Comparison of ENCODE assay signal across 1 cellular context in the genomic region with DNA sequence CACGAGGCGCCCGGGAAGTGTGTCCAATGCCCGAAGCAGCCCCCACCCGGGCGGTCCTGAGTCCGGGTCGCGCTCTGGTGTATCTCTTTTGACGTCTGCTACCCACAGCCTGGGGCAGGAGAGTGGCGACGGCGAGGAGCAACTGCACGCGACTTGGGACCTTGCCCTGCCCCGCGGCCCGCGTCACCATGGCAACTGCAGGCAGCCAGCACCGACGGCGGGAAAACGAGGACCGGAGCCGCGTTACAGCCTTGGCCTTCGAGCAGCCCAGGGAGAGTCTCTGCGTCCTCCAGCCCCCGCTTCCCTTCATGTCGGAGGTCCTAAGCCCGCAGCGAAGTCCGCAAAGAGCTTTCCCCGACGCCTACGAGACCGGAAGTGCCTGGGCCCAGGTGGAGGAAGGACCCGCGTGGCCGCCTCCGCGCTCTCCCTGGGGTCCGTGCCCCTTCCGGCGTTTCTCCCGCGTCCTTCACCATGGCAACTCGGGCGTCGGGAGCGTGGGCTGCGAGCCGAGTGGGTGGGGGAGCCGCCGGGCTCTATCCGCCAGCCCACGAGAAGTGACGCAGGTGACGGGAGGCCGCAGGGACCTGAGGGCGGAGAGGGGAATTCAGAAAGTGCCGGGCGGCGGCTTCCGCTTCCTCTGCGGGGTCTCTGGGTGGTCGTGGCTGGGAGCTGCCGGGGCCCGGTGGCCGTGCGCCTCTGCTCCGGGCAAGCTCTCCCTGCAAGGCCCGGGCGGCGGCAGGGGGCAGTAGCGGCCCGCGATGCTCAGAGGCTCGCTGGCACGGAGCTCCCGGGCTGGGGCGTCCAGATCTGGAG.
TF ChIP-seq lines count a peak whose summit lies in the region.

No MANE protein-coding gene starts in this region.

TF ChIP-seq in HepG2, 621 proteins besides CTCF, POLR2A, EP300 and RAD21 (continued from another document and continues in another):
- TF ChIP-seq ZNF281 (CRISPR knock-in tag; IDR thresholded peaks at IDR 0.05; ENCODE audit: borderline replicate concordance) (no peak), CBX2 (IDR thresholded peaks at IDR 0.05; ENCODE audit: low read depth, low read length) (no peak), CBX2 (CRISPR knock-in tag; IDR thresholded peaks at IDR 0.05; ENCODE audit: low read depth) (peak; percentile 87; the same call in 1 of the 2 replicates), ZNF331 (CRISPR knock-in tag; IDR thresholded peaks at IDR 0.05) (0 out of 2 replicates have a peak, but pooled peaks have one; percentile 58), HMG20B (CRISPR knock-in tag; conservative IDR thresholded peaks at IDR 0.05) (no peak), SALL2 (CRISPR knock-in tag; IDR thresholded peaks at IDR 0.05) (peak; percentile 18; the same call in 1 of the 2 replicates), ZSCAN5A (CRISPR knock-in tag; IDR thresholded peaks at IDR 0.05; ENCODE audit: borderline replicate concordance) (no peak), TBX3 (IDR thresholded peaks at IDR 0.05; ENCODE audit: borderline replicate concordance) (no peak), FOXP4 (CRISPR knock-in tag; IDR thresholded peaks at IDR 0.05) (no peak), BRF2 (CRISPR knock-in tag; IDR thresholded peaks at IDR 0.05) (no peak), MXD3 (CRISPR knock-in tag; IDR thresholded peaks at IDR 0.05) (no peak), ZNF878 (CRISPR knock-in tag; IDR thresholded peaks at IDR 0.05) (no peak), ETV5 (CRISPR knock-in tag; IDR thresholded peaks at IDR 0.05; ENCODE audit: borderline replicate concordance) (peak; percentile 30; the same call in 1 of the 2 replicates), HES4 (CRISPR knock-in tag; IDR thresholded peaks at IDR 0.05; ENCODE audit: borderline replicate concordance) (peak; percentile 20), PCBP2 (optimal IDR thresholded peaks at IDR 0.05; ENCODE audit: low read depth, low read length, poor library complexity, severe bottlenecking) (no peak), ELF4 (CRISPR knock-in tag; IDR thresholded peaks at IDR 0.05; ENCODE audit: borderline replicate concordance) (no peak), EZH2 (conservative IDR thresholded peaks at IDR 0.05; ENCODE audit: low read depth, low read length) (peak; percentile 82; the same call in 1 of the 2 replicates), ZNF614 (CRISPR knock-in tag; IDR thresholded peaks at IDR 0.05; ENCODE audit: borderline replicate concordance) (no peak), HNRNPK (IDR thresholded peaks at IDR 0.05; ENCODE audit: low read depth, low read length, poor library complexity, severe bottlenecking) (no peak), ZNF879 (CRISPR knock-in tag; IDR thresholded peaks at IDR 0.05) (no peak), ZSCAN25 (CRISPR knock-in tag; IDR thresholded peaks at IDR 0.05) (no peak), ZSCAN9 (CRISPR knock-in tag; IDR thresholded peaks at IDR 0.05; ENCODE audit: borderline replicate concordance) (no peak), HOXD1 (CRISPR knock-in tag; IDR thresholded peaks at IDR 0.05) (peak; percentile 45; the same call in 1 of the 2 replicates), ZNF367 (CRISPR knock-in tag; IDR thresholded peaks at IDR 0.05; ENCODE audit: borderline replicate concordance) (no peak), ZFP1 (CRISPR knock-in tag; IDR thresholded peaks at IDR 0.05) (no peak), SAFB2 (CRISPR knock-in tag; IDR thresholded peaks at IDR 0.05; ENCODE audit: borderline replicate concordance, low read depth) (0 out of 2 replicates have a peak, but pooled peaks have one; percentile 32), ZIK1 (CRISPR knock-in tag; IDR thresholded peaks at IDR 0.05; ENCODE audit: borderline replicate concordance, low read depth) (peak; percentile 41), ZNF333 (CRISPR knock-in tag; IDR thresholded peaks at IDR 0.05; ENCODE audit: borderline replicate concordance) (no peak), SMAD3 (CRISPR knock-in tag; IDR thresholded peaks at IDR 0.05) (no peak), ZNF841 (CRISPR knock-in tag; IDR thresholded peaks at IDR 0.05; ENCODE audit: borderline replicate concordance) (no peak), PHF5A (CRISPR knock-in tag; IDR thresholded peaks at IDR 0.05; ENCODE audit: low read depth, unreplicated experiment) (no peak), ZFP36 (IDR thresholded peaks at IDR 0.05; ENCODE audit: borderline replicate concordance, low read depth, low read length, partially characterized antibody) (no peak), GATAD1 (CRISPR knock-in tag; IDR thresholded peaks at IDR 0.05) (no peak), ZNF850 (CRISPR knock-in tag; conservative IDR thresholded peaks at IDR 0.05) (no peak), CHD4 (IDR thresholded peaks at IDR 0.05; ENCODE audit: borderline replicate concordance, low read length) (no peak), ZNF7 (CRISPR knock-in tag; IDR thresholded peaks at IDR 0.05) (no peak; the same call in 1 of the 2 replicates), POGZ (CRISPR knock-in tag; IDR thresholded peaks at IDR 0.05) (peak; percentile 53; the same call in 1 of the 2 replicates), SALL1 (CRISPR knock-in tag; IDR thresholded peaks at IDR 0.05) (peak; percentile 65), RBM22 (optimal IDR thresholded peaks at IDR 0.05; ENCODE audit: low read length) (no peak), ZNF549 (CRISPR knock-in tag; IDR thresholded peaks at IDR 0.05) (no peak), HNRNPH1 (optimal IDR thresholded peaks at IDR 0.05; ENCODE audit: low read depth, low read length) (no peak), TEAD3 (CRISPR knock-in tag; optimal IDR thresholded peaks at IDR 0.05; ENCODE audit: borderline replicate concordance) (peak; percentile 8), SP2 (CRISPR knock-in tag; IDR thresholded peaks at IDR 0.05) (peak; percentile 63), SP1 (IDR thresholded peaks at IDR 0.05) (no peak), SP1 (CRISPR knock-in tag; IDR thresholded peaks at IDR 0.05) (0 out of 2 replicates have a peak, but pooled peaks have one; percentile 9), ZNF605 (CRISPR knock-in tag; IDR thresholded peaks at IDR 0.05) (no peak), ZBTB37 (CRISPR knock-in tag; IDR thresholded peaks at IDR 0.05) (no peak), ATF3 (CRISPR knock-in tag; IDR thresholded peaks at IDR 0.05) (0 out of 2 replicates have a peak, but pooled peaks have one; percentile 26)
- TF ChIP-seq, protein P1, sequence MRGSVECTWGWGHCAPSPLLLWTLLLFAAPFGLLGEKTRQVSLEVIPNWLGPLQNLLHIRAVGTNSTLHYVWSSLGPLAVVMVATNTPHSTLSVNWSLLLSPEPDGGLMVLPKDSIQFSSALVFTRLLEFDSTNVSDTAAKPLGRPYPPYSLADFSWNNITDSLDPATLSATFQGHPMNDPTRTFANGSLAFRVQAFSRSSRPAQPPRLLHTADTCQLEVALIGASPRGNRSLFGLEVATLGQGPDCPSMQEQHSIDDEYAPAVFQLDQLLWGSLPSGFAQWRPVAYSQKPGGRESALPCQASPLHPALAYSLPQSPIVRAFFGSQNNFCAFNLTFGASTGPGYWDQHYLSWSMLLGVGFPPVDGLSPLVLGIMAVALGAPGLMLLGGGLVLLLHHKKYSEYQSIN (CRISPR knock-in tag; IDR thresholded peaks at IDR 0.05; ENCODE audit: borderline replicate concordance): no peak
- TF ChIP-seq, protein P2, sequence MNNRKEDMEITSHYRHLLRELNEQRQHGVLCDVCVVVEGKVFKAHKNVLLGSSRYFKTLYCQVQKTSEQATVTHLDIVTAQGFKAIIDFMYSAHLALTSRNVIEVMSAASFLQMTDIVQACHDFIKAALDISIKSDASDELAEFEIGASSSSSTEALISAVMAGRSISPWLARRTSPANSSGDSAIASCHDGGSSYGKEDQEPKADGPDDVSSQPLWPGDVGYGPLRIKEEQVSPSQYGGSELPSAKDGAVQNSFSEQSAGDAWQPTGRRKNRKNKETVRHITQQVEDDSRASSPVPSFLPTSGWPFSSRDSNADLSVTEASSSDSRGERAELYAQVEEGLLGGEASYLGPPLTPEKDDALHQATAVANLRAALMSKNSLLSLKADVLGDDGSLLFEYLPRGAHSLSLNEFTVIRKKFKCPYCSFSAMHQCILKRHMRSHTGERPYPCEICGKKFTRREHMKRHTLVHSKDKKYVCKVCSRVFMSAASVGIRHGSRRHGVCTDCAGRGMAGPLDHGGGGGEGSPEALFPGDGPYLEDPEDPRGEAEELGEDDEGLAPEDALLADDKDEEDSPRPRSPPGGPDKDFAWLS (CRISPR knock-in tag; IDR thresholded peaks at IDR 0.05; ENCODE audit: borderline replicate concordance): peak; percentile 68; the same call in 1 of the 2 replicates
- TF ChIP-seq, protein P3, sequence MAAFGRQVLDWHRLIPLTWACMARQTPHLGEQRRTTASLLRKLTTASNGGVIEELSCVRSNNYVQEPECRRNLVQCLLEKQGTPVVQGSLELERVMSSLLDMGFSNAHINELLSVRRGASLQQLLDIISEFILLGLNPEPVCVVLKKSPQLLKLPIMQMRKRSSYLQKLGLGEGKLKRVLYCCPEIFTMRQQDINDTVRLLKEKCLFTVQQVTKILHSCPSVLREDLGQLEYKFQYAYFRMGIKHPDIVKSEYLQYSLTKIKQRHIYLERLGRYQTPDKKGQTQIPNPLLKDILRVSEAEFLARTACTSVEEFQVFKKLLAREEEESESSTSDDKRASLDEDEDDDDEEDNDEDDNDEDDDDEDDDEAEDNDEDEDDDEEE (CRISPR knock-in tag; IDR thresholded peaks at IDR 0.05): peak; percentile 90
- TF ChIP-seq, protein P4, sequence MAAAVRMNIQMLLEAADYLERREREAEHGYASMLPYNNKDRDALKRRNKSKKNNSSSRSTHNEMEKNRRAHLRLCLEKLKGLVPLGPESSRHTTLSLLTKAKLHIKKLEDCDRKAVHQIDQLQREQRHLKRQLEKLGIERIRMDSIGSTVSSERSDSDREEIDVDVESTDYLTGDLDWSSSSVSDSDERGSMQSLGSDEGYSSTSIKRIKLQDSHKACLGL (CRISPR knock-in tag; IDR thresholded peaks at IDR 0.05): peak; percentile 92
